ENCODE assay signal across 1 cellular context in the genomic region with DNA sequence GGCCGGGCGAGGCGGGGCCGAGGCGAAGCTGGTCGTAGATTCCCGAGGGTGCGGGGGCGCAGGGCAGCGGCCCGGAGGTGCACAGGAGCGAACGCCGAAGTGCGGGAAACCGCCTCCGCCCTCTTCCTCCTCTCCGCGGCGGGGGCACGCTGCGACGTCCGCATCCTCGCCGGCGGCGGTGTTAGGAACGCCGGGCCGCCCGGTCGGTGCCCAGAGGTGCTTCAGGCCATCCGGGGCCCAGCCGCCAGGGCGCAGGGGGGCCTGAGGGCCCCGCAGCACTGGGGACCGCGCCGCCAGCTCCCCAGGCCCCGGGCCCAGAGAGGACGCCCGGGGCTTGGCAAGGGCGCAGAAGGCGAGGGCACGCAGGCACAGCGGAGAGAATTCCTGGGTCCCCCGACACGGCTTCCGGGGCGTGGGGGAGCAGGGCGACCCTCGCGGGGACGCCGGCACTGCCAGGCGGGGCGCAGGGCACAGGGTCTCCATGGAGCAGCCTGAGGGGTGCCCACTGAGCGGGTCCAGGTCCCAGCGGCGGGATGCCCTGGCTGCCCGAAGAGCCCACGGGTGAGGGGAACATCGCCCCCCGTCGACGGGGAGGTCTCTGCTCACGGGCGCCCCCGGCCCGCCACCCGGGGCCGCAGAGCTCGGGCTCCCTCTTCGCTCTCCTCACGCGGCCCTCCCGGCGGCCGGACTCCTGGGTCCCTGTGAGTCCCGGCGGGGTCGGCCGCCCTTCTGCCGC.
A peak's percentile ranks its signal among the peaks of the same experiment; 100 is the strongest.
TF ChIP-seq lines count a peak whose summit lies in the region.

No MANE protein-coding gene starts in this region.

TF ChIP-seq in K562, 482 proteins besides CTCF, POLR2A, EP300 and RAD21:
- peak; percentile 38; the same call in 1 of the 2 replicates for TF ChIP-seq RBM34 (IDR thresholded peaks at IDR 0.05; ENCODE audit: borderline replicate concordance, insufficient read depth, low read length)
- peak; percentile 83 for TF ChIP-seq HNRNPL (IDR thresholded peaks at IDR 0.05; ENCODE audit: low read depth, low read length)
- TF ChIP-seq ZKSCAN1 (IDR thresholded peaks at IDR 0.05; ENCODE audit: low read depth, low read length): no peak
- TF ChIP-seq U2AF1 (optimal IDR thresholded peaks at IDR 0.05; ENCODE audit: low read depth, low read length): peak; percentile 23
- TF ChIP-seq TAF15 (IDR thresholded peaks at IDR 0.05; ENCODE audit: low read depth, low read length): no peak
- TF ChIP-seq ARNT (IDR thresholded peaks at IDR 0.05): no peak
- TF ChIP-seq, protein P1, sequence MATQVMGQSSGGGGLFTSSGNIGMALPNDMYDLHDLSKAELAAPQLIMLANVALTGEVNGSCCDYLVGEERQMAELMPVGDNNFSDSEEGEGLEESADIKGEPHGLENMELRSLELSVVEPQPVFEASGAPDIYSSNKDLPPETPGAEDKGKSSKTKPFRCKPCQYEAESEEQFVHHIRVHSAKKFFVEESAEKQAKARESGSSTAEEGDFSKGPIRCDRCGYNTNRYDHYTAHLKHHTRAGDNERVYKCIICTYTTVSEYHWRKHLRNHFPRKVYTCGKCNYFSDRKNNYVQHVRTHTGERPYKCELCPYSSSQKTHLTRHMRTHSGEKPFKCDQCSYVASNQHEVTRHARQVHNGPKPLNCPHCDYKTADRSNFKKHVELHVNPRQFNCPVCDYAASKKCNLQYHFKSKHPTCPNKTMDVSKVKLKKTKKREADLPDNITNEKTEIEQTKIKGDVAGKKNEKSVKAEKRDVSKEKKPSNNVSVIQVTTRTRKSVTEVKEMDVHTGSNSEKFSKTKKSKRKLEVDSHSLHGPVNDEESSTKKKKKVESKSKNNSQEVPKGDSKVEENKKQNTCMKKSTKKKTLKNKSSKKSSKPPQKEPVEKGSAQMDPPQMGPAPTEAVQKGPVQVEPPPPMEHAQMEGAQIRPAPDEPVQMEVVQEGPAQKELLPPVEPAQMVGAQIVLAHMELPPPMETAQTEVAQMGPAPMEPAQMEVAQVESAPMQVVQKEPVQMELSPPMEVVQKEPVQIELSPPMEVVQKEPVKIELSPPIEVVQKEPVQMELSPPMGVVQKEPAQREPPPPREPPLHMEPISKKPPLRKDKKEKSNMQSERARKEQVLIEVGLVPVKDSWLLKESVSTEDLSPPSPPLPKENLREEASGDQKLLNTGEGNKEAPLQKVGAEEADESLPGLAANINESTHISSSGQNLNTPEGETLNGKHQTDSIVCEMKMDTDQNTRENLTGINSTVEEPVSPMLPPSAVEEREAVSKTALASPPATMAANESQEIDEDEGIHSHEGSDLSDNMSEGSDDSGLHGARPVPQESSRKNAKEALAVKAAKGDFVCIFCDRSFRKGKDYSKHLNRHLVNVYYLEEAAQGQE (CRISPR knock-in tag; IDR thresholded peaks at IDR 0.05; ENCODE audit: low read depth): 0 out of 2 replicates have a peak, but pooled peaks have one; percentile 7
- TF ChIP-seq FIP1L1 (IDR thresholded peaks at IDR 0.05; ENCODE audit: low read depth, low read length, poor library complexity, severe bottlenecking): peak; percentile 50
- TF ChIP-seq, protein P2, sequence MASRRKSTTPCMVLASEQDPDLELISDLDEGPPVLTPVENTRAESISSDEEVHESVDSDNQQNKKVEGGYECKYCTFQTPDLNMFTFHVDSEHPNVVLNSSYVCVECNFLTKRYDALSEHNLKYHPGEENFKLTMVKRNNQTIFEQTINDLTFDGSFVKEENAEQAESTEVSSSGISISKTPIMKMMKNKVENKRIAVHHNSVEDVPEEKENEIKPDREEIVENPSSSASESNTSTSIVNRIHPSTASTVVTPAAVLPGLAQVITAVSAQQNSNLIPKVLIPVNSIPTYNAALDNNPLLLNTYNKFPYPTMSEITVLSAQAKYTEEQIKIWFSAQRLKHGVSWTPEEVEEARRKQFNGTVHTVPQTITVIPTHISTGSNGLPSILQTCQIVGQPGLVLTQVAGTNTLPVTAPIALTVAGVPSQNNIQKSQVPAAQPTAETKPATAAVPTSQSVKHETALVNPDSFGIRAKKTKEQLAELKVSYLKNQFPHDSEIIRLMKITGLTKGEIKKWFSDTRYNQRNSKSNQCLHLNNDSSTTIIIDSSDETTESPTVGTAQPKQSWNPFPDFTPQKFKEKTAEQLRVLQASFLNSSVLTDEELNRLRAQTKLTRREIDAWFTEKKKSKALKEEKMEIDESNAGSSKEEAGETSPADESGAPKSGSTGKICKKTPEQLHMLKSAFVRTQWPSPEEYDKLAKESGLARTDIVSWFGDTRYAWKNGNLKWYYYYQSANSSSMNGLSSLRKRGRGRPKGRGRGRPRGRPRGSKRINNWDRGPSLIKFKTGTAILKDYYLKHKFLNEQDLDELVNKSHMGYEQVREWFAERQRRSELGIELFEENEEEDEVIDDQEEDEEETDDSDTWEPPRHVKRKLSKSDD (conservative IDR thresholded peaks at IDR 0.05; ENCODE audit: low read length): no peak
- TF ChIP-seq, protein P3, sequence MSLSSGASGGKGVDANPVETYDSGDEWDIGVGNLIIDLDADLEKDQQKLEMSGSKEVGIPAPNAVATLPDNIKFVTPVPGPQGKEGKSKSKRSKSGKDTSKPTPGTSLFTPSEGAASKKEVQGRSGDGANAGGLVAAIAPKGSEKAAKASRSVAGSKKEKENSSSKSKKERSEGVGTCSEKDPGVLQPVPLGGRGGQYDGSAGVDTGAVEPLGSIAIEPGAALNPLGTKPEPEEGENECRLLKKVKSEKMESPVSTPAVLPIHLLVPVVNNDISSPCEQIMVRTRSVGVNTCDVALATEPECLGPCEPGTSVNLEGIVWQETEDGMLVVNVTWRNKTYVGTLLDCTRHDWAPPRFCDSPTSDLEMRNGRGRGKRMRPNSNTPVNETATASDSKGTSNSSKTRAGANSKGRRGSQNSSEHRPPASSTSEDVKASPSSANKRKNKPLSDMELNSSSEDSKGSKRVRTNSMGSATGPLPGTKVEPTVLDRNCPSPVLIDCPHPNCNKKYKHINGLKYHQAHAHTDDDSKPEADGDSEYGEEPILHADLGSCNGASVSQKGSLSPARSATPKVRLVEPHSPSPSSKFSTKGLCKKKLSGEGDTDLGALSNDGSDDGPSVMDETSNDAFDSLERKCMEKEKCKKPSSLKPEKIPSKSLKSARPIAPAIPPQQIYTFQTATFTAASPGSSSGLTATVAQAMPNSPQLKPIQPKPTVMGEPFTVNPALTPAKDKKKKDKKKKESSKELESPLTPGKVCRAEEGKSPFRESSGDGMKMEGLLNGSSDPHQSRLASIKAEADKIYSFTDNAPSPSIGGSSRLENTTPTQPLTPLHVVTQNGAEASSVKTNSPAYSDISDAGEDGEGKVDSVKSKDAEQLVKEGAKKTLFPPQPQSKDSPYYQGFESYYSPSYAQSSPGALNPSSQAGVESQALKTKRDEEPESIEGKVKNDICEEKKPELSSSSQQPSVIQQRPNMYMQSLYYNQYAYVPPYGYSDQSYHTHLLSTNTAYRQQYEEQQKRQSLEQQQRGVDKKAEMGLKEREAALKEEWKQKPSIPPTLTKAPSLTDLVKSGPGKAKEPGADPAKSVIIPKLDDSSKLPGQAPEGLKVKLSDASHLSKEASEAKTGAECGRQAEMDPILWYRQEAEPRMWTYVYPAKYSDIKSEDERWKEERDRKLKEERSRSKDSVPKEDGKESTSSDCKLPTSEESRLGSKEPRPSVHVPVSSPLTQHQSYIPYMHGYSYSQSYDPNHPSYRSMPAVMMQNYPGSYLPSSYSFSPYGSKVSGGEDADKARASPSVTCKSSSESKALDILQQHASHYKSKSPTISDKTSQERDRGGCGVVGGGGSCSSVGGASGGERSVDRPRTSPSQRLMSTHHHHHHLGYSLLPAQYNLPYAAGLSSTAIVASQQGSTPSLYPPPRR (CRISPR knock-in tag; IDR thresholded peaks at IDR 0.05; ENCODE audit: borderline replicate concordance): no peak
- no peak for TF ChIP-seq ELF1 (tag; IDR thresholded peaks at IDR 0.05)
- TF ChIP-seq SMARCE1 (IDR thresholded peaks at IDR 0.05): no peak
